In the genomic region with DNA sequence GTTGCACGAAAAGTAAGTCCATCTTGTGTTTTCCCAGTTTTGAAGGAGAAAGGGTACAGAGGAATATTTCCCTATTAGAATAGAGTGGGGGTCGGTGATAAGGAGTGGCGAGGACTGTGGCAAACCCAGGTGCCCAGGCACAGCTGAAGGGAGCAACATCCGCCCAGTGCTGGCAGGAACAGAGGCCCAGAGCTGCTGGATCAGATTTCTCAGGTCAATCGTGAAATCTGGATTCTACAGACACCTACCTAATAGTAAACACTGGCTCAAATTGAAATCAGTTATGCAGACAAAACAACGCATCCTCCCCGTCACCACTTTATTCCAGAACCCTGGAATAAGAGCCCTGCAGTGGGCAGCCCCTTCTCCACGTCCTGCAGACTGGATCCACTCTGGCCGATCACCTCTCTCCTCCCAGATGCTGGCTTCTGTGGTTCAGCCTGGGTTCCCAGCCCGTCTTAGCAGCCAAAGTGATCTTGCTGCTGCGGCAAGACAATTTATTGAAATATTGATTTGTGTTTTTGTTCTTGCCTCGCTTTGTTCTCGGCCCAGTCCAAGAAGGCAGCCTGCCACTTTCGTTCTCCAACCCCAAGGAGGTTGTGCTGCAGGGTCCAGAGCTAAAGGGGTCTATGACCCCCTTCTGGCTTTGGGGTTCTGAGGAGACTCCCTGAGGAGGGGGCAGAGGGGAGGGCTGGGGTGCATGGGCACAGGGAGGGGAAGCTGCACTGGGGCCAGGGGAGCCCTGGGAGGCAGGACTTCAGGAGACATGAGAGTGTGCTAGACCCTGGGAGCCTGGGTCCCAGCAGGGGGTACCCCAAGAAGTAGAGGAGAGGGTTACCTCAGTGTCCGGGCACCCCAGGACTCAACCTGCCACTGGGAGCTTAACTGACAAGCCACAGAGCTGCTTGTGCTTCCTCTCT, we compare ENCODE assay signal across 24 cellular contexts.
DNase-seq lines count a peak whose midpoint lies in the region; ATAC-seq and TF ChIP-seq lines count a peak whose summit lies in the region.
"Had no signal": no experiment of that assay in that cellular context is flagged by ENCODE, and none has a peak within 500 bp of the region (broad histone marks: within the 10 kb centered on the region; RNA-seq: fewer than 3 reads in every experiment).

No MANE protein-coding gene starts in this region.

- H2AFZ ChIP-seq in H9 (ENCODE audit: low read length) (no peak overlapping the region), neuronal stem cell (ENCODE audit: low read length) (no peak overlapping the region)
- H2AFZ ChIP-seq: GM23248 had no signal

- peaks cover 15% of the 10 kb centered on the region for H3K9me3 Mint-ChIP-seq in activated naive CD4-positive, alpha-beta T cell treated with anti-CD3 and anti-CD28 coated beads, Interleukin-2, amount 10 ng/mL, durations not matched to agents 7 days and 5 days
- H3K9me3 Mint-ChIP-seq in H9 = peaks cover 16 to 20% of the 10 kb centered on the region in 2 experiments; a peak in 4 of 5 replicates

- H3K4me3 Mint-ChIP-seq in activated naive CD4-positive, alpha-beta T cell treated with anti-CD3 and anti-CD28 coated beads, Interleukin-2, amount 10 ng/mL, durations not matched to agents 7 days and 5 days = no peak overlapping the region
- no peak overlapping the region for H3K4me3 Mint-ChIP-seq in H9
- H3K4me3 Mint-ChIP-seq: B cell; CD4-positive, CD25-positive, alpha-beta regulatory T cell; IgD-negative memory B cell had no signal

- no peak overlapping the region for H3K27ac Mint-ChIP-seq in activated naive CD4-positive, alpha-beta T cell treated with anti-CD3 and anti-CD28 coated beads, Interleukin-2, amount 10 ng/mL, durations not matched to agents 7 days and 5 days
- peak overlapping the region in 1 of 3 experiments; percentile 6; a peak in 1 of 7 replicates for H3K27ac Mint-ChIP-seq in H9
- H3K27ac Mint-ChIP-seq: B cell had no signal

- H2BK12ac ChIP-seq in H9 (ENCODE audit: insufficient read length, low read depth, low read length) (no peak overlapping the region), neuronal stem cell (ENCODE audit: low read length) (no peak overlapping the region)

- no peak overlapping the region for H3K14ac ChIP-seq in H9 (ENCODE audit: insufficient read depth, low read length)
- H3K14ac ChIP-seq in neuronal stem cell (ENCODE audit: low read length) = no peak overlapping the region

- no peaks in the 10 kb centered on the region for H3K23me2 ChIP-seq in H9 (ENCODE audit: insufficient read length, low read depth, low read length, poor library complexity, severe bottlenecking)

- H4K91ac ChIP-seq in H9 (ENCODE audit: insufficient read length, low read depth, low read length) (no peak overlapping the region), neuronal stem cell (ENCODE audit: low read depth, low read length, poor library complexity) (no peak overlapping the region)

- H3K9me3 ChIP-seq in H9 (ENCODE audit: control insufficient read depth, low read depth, low read length) (no peaks in the 10 kb centered on the region), neuronal stem cell (replicated peaks in 1 of 2; ENCODE audit: control insufficient read depth in 2 of 2, insufficient read depth in 1 of 2, low read depth in 1 of 2, low read length in 2 of 2) (peaks cover 0 to 6% of the 10 kb centered on the region in 2 donors)

- no peak overlapping the region for H2BK5ac ChIP-seq in H9 (ENCODE audit: insufficient read length, low read length)
- H2BK5ac ChIP-seq in neuronal stem cell (ENCODE audit: low read length) = no peak overlapping the region

- ATAC-seq in sciatic nerve = no peak
- ATAC-seq: PC-3 had no signal

- TF ChIP-seq CTCF in H9 (conservative IDR thresholded peaks at IDR 0.05) = no peak

- H3K27ac ChIP-seq in H9 (ENCODE audit: insufficient read length, low read depth, low read length) (no peak overlapping the region), neuronal stem cell (replicated peaks; ENCODE audit: low read length) (no peak overlapping the region)
- H3K27ac ChIP-seq: GM23248 had no signal

- no CpG with 5 or more reads among the region's 15 CpGs for WGBS in H9 (ENCODE audit: extremely low coverage, insufficient read length, low lambda C conversion rate)
- WGBS in neuronal stem cell (ENCODE audit: extremely low coverage in 2 of 2, insufficient read length in 2 of 2, insufficient replicate concordance in 1 of 2), 2 donors = no CpG with 5 or more reads among the region's 15 CpGs

- no peak overlapping the region for H3K4ac ChIP-seq in H9 (ENCODE audit: low read depth, low read length)
- H3K4ac ChIP-seq in neuronal stem cell (ENCODE audit: low read length) = no peak overlapping the region

- no peak overlapping the region for H2BK120ac ChIP-seq in H9 (ENCODE audit: low read depth, low read length, poor library complexity, severe bottlenecking)
- no peak overlapping the region for H2BK120ac ChIP-seq in neuronal stem cell (ENCODE audit: low read depth, low read length)

- CTCF ChIA-PET in activated naive CD4-positive, alpha-beta T cell treated with anti-CD3 and anti-CD28 coated beads, Interleukin-2, amount 10 ng/mL, durations not matched to agents 7 days and 5 days (lab: Charles Lee) = no interaction called here

- H3T11ph ChIP-seq in H9 (ENCODE audit: low read length) = no peak overlapping the region

- H3K4me3 ChIP-seq in neuronal stem cell (ENCODE audit: low read length in 2 of 2) = no peak overlapping the region
- H3K4me3 ChIP-seq: GM23248 had no signal

- no peaks in the 10 kb centered on the region for H3K36me3 Mint-ChIP-seq in activated naive CD4-positive, alpha-beta T cell treated with anti-CD3 and anti-CD28 coated beads, Interleukin-2, amount 10 ng/mL, durations not matched to agents 7 days and 5 days
- peaks cover 0 to 6% (median 3%) of the 10 kb centered on the region in 3 experiments; a peak in 2 of 7 replicates for H3K36me3 Mint-ChIP-seq in H9 (ENCODE audit: insufficient read depth in 1 of 3, low read depth in 3 of 3)
- H3K36me3 Mint-ChIP-seq: CD4-positive, CD25-positive, alpha-beta regulatory T cell had no signal

- H3K79me1 ChIP-seq in H9 (ENCODE audit: insufficient read depth, low read depth, low read length, poor library complexity, severe bottlenecking) = no peaks in the 10 kb centered on the region
- no peaks in the 10 kb centered on the region for H3K79me1 ChIP-seq in neuronal stem cell (ENCODE audit: low read depth, low read length)

- H3K79me2 ChIP-seq in H9 (ENCODE audit: insufficient read depth, low read length) = no peaks in the 10 kb centered on the region

- H3K18ac ChIP-seq in H9 (ENCODE audit: insufficient read length, low read depth, low read length) (no peak overlapping the region), neuronal stem cell (ENCODE audit: low read length) (no peak overlapping the region)

- no peak overlapping the region for H3K56ac ChIP-seq in H9 (ENCODE audit: insufficient read length, low read depth, low read length)

- H2BK15ac ChIP-seq in H9 (ENCODE audit: low read depth, low read length) (no peak overlapping the region), neuronal stem cell (ENCODE audit: low read length) (no peak overlapping the region)

- H4K20me1 ChIP-seq in H9 (ENCODE audit: control insufficient read depth, insufficient read depth, insufficient read length) = no peaks in the 10 kb centered on the region

- H3K4me1 ChIP-seq in H9 (ENCODE audit: insufficient read depth, low read length) (no peaks in the 10 kb centered on the region), neuronal stem cell (ENCODE audit: control insufficient read depth in 2 of 2, insufficient read depth in 1 of 2, low read depth in 1 of 2, low read length in 2 of 2) (no peaks in the 10 kb centered on the region)

- no peak overlapping the region for H2BK20ac ChIP-seq in H9 (ENCODE audit: low read depth, low read length, poor library complexity, severe bottlenecking)

- H3K23ac ChIP-seq in H9 (ENCODE audit: insufficient read length, low read depth, low read length) (no peak overlapping the region), neuronal stem cell (ENCODE audit: low read depth, low read length, poor library complexity) (no peak overlapping the region)

- peaks cover 3% of the 10 kb centered on the region for H3K4me1 Mint-ChIP-seq in activated naive CD4-positive, alpha-beta T cell treated with anti-CD3 and anti-CD28 coated beads, Interleukin-2, amount 10 ng/mL, durations not matched to agents 7 days and 5 days
- no peaks in the 10 kb centered on the region for H3K4me1 Mint-ChIP-seq in H9

- peaks cover 8% of the 10 kb centered on the region for H3K27me3 Mint-ChIP-seq in activated naive CD4-positive, alpha-beta T cell treated with anti-CD3 and anti-CD28 coated beads, Interleukin-2, amount 10 ng/mL, durations not matched to agents 7 days and 5 days
- H3K27me3 Mint-ChIP-seq in H9 (ENCODE audit: low read depth) = no peaks in the 10 kb centered on the region
- H3K27me3 Mint-ChIP-seq: CD4-positive, CD25-positive, alpha-beta regulatory T cell; IgD-negative memory B cell had no signal

- peak; percentile 3 for DNase-seq in activated naive CD4-positive, alpha-beta T cell treated with anti-CD3 and anti-CD28 coated beads, Interleukin-2, amount 50 U/mL, for 16 hours
- no peak for DNase-seq in activated naive CD4-positive, alpha-beta T cell treated with anti-CD3 and anti-CD28 coated beads, Interleukin-2, amount 10 ng/mL, durations not matched to agents 7 days and 5 days
- peak; percentile 8 for DNase-seq in H9
- peak; percentile 21 for DNase-seq in islet precursor cell
- DNase-seq in sciatic nerve (ENCODE audit: low spot score) = peak; percentile 37
- DNase-seq in neuronal stem cell (ENCODE audit: low spot score) = no peak
- DNase-seq in GF-D8 (lab: John Stamatoyannopoulos, UW) = no peak
- DNase-seq in activated CD4-positive, CD25-positive, alpha-beta regulatory T cell treated with anti-CD3 and anti-CD28 coated beads, Interleukin-2, amount 50 U/mL, for 72 hours = no peak
- DNase-seq: CD4-positive, CD25-positive, alpha-beta regulatory T cell; COR-L47; DMS153; GDM1; GM23248; HCEC 1CT; Karpas-422; NCI-H1092; NCI-H1436 treated with DMSO at 0.1 percent for 48 hours; NCI-H2029; NCI-H345; NCI-H524 treated with DMSO at 0.1 percent for 48 hours; PC-3; RPMI8226 had no signal

- H3K4me2 ChIP-seq in H9 (ENCODE audit: insufficient read depth, insufficient read length, low read length) (no peak overlapping the region), neuronal stem cell (ENCODE audit: insufficient read depth, low read length, poor library complexity, severe bottlenecking) (no peak overlapping the region)

- H4K8ac ChIP-seq in H9 (replicated peaks; ENCODE audit: insufficient read length, low read depth, low read length) = no peak overlapping the region
- no peak overlapping the region for H4K8ac ChIP-seq in neuronal stem cell (ENCODE audit: low read depth, low read length)

- H3K27me3 ChIP-seq in H9 (ENCODE audit: insufficient read depth, low read length) (no peaks in the 10 kb centered on the region), neuronal stem cell (ENCODE audit: control insufficient read depth in 3 of 3, insufficient read depth in 3 of 3, low read depth in 1 of 3, low read length in 3 of 3) (peaks cover 0 to 1% (median 0%) of the 10 kb centered on the region in 3 experiments)

- H2AK5ac ChIP-seq in H9 (ENCODE audit: insufficient read length, low read length) (no peak overlapping the region), neuronal stem cell (ENCODE audit: low read depth, low read length) (no peak overlapping the region)

- H3K36me3 ChIP-seq in neuronal stem cell (replicated peaks in 1 of 2; ENCODE audit: control insufficient read depth in 2 of 2, insufficient read depth in 2 of 2, low read length in 2 of 2) = no peaks in the 10 kb centered on the region

- intact Hi-C loops in sciatic nerve (cut with DNase I) = loop anchor here (10.0 kb wide), 1 partner anchor 181 kb away; a partner anchor contains a TSS

- no peak overlapping the region for H4K5ac ChIP-seq in H9 (ENCODE audit: insufficient read length, low read depth, low read length)

- H3K9ac ChIP-seq in H9 (ENCODE audit: extremely low read depth, insufficient read length, low read length) (no peak overlapping the region), neuronal stem cell (ENCODE audit: low read depth, low read length, poor library complexity) (no peak overlapping the region)
- H3K9ac ChIP-seq: GM23248 had no signal

Comparison
In these comparisons a context has a peak if more than half of its experiments do, and no peak if none do; other contexts are left out.
1. DNase-seq: peak in activated naive CD4-positive, alpha-beta T cell treated with anti-CD3 and anti-CD28 coated beads, Interleukin-2, amount 50 U/mL, for 16 hours (single experiment), H9 (single experiment), islet precursor cell (single experiment) and sciatic nerve (single experiment); none in activated naive CD4-positive, alpha-beta T cell treated with anti-CD3 and anti-CD28 coated beads, Interleukin-2, amount 10 ng/mL, durations not matched to agents 7 days and 5 days (single experiment), neuronal stem cell (single experiment), GF-D8 (single experiment) and activated CD4-positive, CD25-positive, alpha-beta regulatory T cell treated with anti-CD3 and anti-CD28 coated beads, Interleukin-2, amount 50 U/mL, for 72 hours (single experiment).